8 cellular contexts compared by ENCODE assay signal in the genomic region with DNA sequence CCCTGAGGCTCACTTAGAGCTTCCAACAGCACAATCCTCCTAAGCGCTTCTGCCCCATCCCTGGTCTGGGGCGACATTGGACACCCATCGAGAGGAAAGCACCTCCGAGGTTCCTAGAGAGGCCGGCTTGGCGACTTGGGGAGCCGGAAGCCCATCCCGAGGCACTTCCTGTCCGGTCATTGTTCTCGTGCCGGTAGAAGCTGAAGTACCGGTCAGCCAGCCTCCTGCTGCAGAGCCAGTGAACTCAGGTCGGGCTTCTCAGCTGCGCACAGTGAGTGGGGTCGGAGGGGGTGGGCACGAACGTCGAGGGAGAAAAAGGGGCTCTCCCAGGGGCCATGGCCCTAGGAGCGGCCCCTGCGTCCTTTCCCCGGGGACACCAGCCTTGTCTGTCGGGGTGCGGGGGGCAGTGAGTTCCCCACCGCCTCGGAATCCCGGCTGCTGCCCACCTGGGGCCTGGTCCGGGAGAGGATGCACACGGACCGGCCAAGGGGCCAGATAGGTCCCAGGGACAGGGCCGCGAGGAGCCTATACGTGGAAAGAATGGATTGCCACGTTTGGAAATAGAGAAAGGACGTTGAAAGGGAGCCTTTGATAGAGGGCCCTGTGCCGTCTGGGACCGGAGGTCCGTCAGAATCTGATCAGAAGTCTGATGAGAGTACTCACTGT. TPM values are rescaled to one million over a fixed set of nuclear protein-coding genes. Genes with fewer than 3 reads are reported as not detected.
DNase-seq lines count a peak whose midpoint lies in the region; ATAC-seq and TF ChIP-seq lines count a peak whose summit lies in the region.

TSS of gene ZNF35 (plus strand) at position 169 of the 666 bp plus-strand sequence. CDS start 2,336 bp downstream, outside the sequence.

- ATAC-seq in HG03432 (IDR thresholded peaks at IDR 0.05; ENCODE audit: unreplicated experiment) (peak; percentile 97), naive B cell (ENCODE audit: low read depth in 2 of 2) (peak; percentile 64 to 75)

- in situ Hi-C loops in Caki2 (cut with HindIII; ENCODE audit: low pct_unique_long_range_greater_than_20kb, low sequenced_read_pairs) = no loop called here

- TF ChIP-seq CTCF in fibroblast of the aortic adventitia (IDR thresholded peaks at IDR 0.05; ENCODE audit: insufficient read depth, low read length) (no peak), subcutaneous adipose tissue (IDR thresholded peaks at IDR 0.05; ENCODE audit: low read depth) (no peak)

- peak within 1 kb of the TSS; percentile 69 to 96 (median 88) for H3K27ac Mint-ChIP-seq in naive B cell

- H3K36me3 Mint-ChIP-seq in naive B cell = peaks cover 12 to 21% of the 10 kb centered on the region in 2 donors

- H3K4me3 ChIP-seq in fibroblast of the aortic adventitia (ENCODE audit: low read depth, low read length) = peak within 1 kb of the TSS; percentile 89

- H3K27me3 Mint-ChIP-seq in naive B cell = no peaks in the 10 kb centered on the region

- H3K4me3 Mint-ChIP-seq in naive B cell = peak within 1 kb of the TSS; percentile 84 to 95 (median 93)

- DNase-seq in Caki2 (ENCODE audit: low read depth) (peak; percentile 68), GM19240 (ENCODE audit: insufficient read length, low spot score) (peak; percentile 86), NCI-H526 (lab: John Stamatoyannopoulos, UW) (peak; percentile 77 to 91), activated T-cell treated with anti-CD3 and anti-CD28 coated beads for 48 hours (ENCODE audit: low read depth) (peak; percentile 50), fibroblast of the aortic adventitia (ENCODE audit: low read depth) (peak; percentile 91), naive B cell (peak; percentile 29)

- peaks cover 7 to 29% (median 23%) of the 10 kb centered on the region in 3 donors for H3K4me1 Mint-ChIP-seq in naive B cell

- H3K9me3 Mint-ChIP-seq in naive B cell = peaks cover 0 to 20% (median 11%) of the 10 kb centered on the region in 7 donors

RNA-seq across cellular contexts. Expression of gene ZNF35, which starts in this region (rescaled TPM):
- total RNA-seq in Caki2 (2014; rRNA removed; shearing (Covaris generic); ENCODE audit: low replicate concordance) = 5.7 and 7.5 TPM in 2 replicates
- 10.1 and 12.9 TPM in 2 replicates for total RNA-seq in fibroblast of the aortic adventitia (ENCODE audit: low replicate concordance)
- polyA plus RNA-seq in naive B cell (ENCODE audit: low read depth in 6 of 6) = 1 to 10 TPM; 3.6 to 6.6 (median 5.4) TPM
- total RNA-seq in subcutaneous adipose tissue = 10 to 100 TPM in 3 of 4 donors, 1 to 10 TPM in 1; 8.2 to 13.2 (median 10.8) TPM

Comparison
In these comparisons a context has a peak if more than half of its experiments do, and no peak if none do; other contexts are left out.
1. Peak in every context shown above with its lines: DNase-seq, ATAC-seq and H3K4me3 ChIP-seq.
2. DNase-seq: peak in every context shown above with its lines; median percentile 91 in fibroblast of the aortic adventitia; 86 in GM19240; 84 in NCI-H526; 68 in Caki2; 50 in activated T-cell treated with anti-CD3 and anti-CD28 coated beads for 48 hours; 29 in naive B cell.